ENCODE assay signal across 16 cellular contexts in genomic region chr5:114332493-114332892, GRCh38. TPM values are rescaled to one million over a fixed set of nuclear protein-coding genes. Genes with fewer than 3 reads are reported as not detected.
DNase-seq lines count a peak whose midpoint lies in the region; ATAC-seq and TF ChIP-seq lines count a peak whose summit lies in the region.
"Had no signal": no experiment of that assay in that cellular context is flagged by ENCODE, and none has a peak within 500 bp of the region (broad histone marks: within the 10 kb centered on the region; RNA-seq: fewer than 3 reads in every experiment).

No MANE protein-coding gene starts in this region.

- no peaks in the 10 kb centered on the region; the same call in 1 of the 2 replicates for H3K27me3 Mint-ChIP-seq in HFFc6 (ENCODE audit: insufficient read depth)
- H3K27me3 Mint-ChIP-seq: CD4-positive, CD25-positive, alpha-beta regulatory T cell; CD8-positive, alpha-beta memory T cell had no signal

- TF ChIP-seq POLR2A in testis (IDR thresholded peaks at IDR 0.05) = no peak

- ATAC-seq in mucosa of descending colon (peak; percentile 46), HG02970 (IDR thresholded peaks at IDR 0.05; ENCODE audit: low FRiP score, unreplicated experiment) (no peak)
- ATAC-seq: HepG2 had no signal

- H3K4me1 Mint-ChIP-seq in HFFc6 (ENCODE audit: low read depth) = peaks cover 51% of the 10 kb centered on the region
- H3K4me1 Mint-ChIP-seq: CD4-positive, CD25-positive, alpha-beta regulatory T cell; CD8-positive, alpha-beta memory T cell had no signal

- peaks cover 9% of the 10 kb centered on the region for H3K36me3 Mint-ChIP-seq in HFFc6 (ENCODE audit: low read depth)
- H3K36me3 Mint-ChIP-seq: CD4-positive, CD25-positive, alpha-beta regulatory T cell; CD8-positive, alpha-beta memory T cell had no signal

- TF ChIP-seq CTCF in HFFc6 (IDR thresholded peaks at IDR 0.05) = no peak
- no peak for TF ChIP-seq CTCF in mucosa of descending colon (IDR thresholded peaks at IDR 0.05)
- TF ChIP-seq CTCF in testis (IDR thresholded peaks at IDR 0.05) = no peak

- peak overlapping the region; percentile 6; the same call in 1 of the 2 replicates for H3K4me3 Mint-ChIP-seq in HFFc6
- H3K4me3 Mint-ChIP-seq: CD4-positive, CD25-positive, alpha-beta regulatory T cell; CD8-positive, alpha-beta memory T cell had no signal

- H3K36me3 ChIP-seq in SJSA1 = no peaks in the 10 kb centered on the region
- H3K36me3 ChIP-seq in mucosa of descending colon (ENCODE audit: low read depth) = no peaks in the 10 kb centered on the region
- H3K36me3 ChIP-seq in testis (ENCODE audit: low read depth, missing control alignments) = no peaks in the 10 kb centered on the region
- H3K36me3 ChIP-seq: BE2C, HAP-1 had no signal

- no peaks in the 10 kb centered on the region for H3K9me3 Mint-ChIP-seq in HFFc6
- H3K9me3 Mint-ChIP-seq: CD8-positive, alpha-beta memory T cell had no signal

- intact Hi-C loops in mucosa of descending colon (cut with DNase I, micrococcal nuclease) = no loop called here
- intact Hi-C loops in testis (cut with DNase I; ENCODE audit: low total_unique reads) = no loop called here

- H3K4me3 ChIP-seq in SJSA1 = no peak overlapping the region
- no peak overlapping the region for H3K4me3 ChIP-seq in mucosa of descending colon
- no peak overlapping the region for H3K4me3 ChIP-seq in testis
- H3K4me3 ChIP-seq: HAP-1 had no signal

- peak overlapping the region; percentile 12; the same call in 1 of the 2 replicates for H3K27ac Mint-ChIP-seq in HFFc6
- H3K27ac Mint-ChIP-seq: CD4-positive, CD25-positive, alpha-beta regulatory T cell; CD8-positive, alpha-beta memory T cell had no signal

- DNase-seq in HFFc6 (no peak), SJSA1 (ENCODE audit: low read depth in 1 of 2, low spot score in 2 of 2) (no peak), mucosa of descending colon (no peak), testis (no peak)
- no peak for DNase-seq in stimulated activated CD4-positive, alpha-beta T cell treated with anti-CD3 and anti-CD28 coated beads, Interleukin-2, amount 100 ng/mL, for 48 hours
- DNase-seq: ACHN; BE2C; C1 segment of cervical spinal cord; CD4-positive, CD25-positive, alpha-beta regulatory T cell; CD8-positive, alpha-beta memory T cell; COR-L47; DMS 273 treated with DMSO at 0.1 percent for 48 hours; DMS53 had no signal

- H3K27ac ChIP-seq in SJSA1 = peak overlapping the region; percentile 4; the same call in 1 of the 2 replicates
- no peak overlapping the region for H3K27ac ChIP-seq in testis

- no peaks in the 10 kb centered on the region for H3K9me3 ChIP-seq in SJSA1 (replicated peaks)
- H3K9me3 ChIP-seq in mucosa of descending colon = no peaks in the 10 kb centered on the region
- H3K9me3 ChIP-seq in testis = no peaks in the 10 kb centered on the region
- H3K9me3 ChIP-seq: BE2C, HAP-1 had no signal

- H3K27me3 ChIP-seq in SJSA1 (replicated peaks) (no peaks in the 10 kb centered on the region), testis (no peaks in the 10 kb centered on the region)
- H3K27me3 ChIP-seq: BE2C had no signal

- H3K4me1 ChIP-seq in SJSA1 (replicated peaks) (peaks cover 31% of the 10 kb centered on the region), mucosa of descending colon (ENCODE audit: low read depth) (no peaks in the 10 kb centered on the region), testis (no peaks in the 10 kb centered on the region)
- H3K4me1 ChIP-seq: BE2C, HAP-1 had no signal

RNA-seq across cellular contexts. Expression of gene KCNN2, which starts 29.4 kb away (rescaled TPM):
- total RNA-seq in HFFc6 (2021; fragmentation: NEBNext Ultra II Directional; extraction: Animal tissue kit (Norgen Biotek cat#: 25700)) = 10 to 100 TPM; 13.9 to 51.6 (median 47.0) TPM
- 0.61 TPM in 1 of 2 replicates, not detected in the other for total RNA-seq in SJSA1 (2014; rRNA removed; shearing (Covaris generic))
- 1 to 10 TPM in 1 of 3 donors, under 1 TPM in 2; 0.48 to 3.5 (median 0.96) TPM for total RNA-seq in mucosa of descending colon
- 1 to 10 TPM; 7.3 to 9.7 TPM for total RNA-seq in testis
- polyA plus RNA-seq in testis (ENCODE audit: insufficient read depth, low read depth, low replicate concordance) = 2.7 TPM
- total RNA-seq: CD4-positive, CD25-positive, alpha-beta regulatory T cell; CD8-positive, alpha-beta memory T cell; HepG2 had no signal
- polyA plus RNA-seq: CD4-positive, CD25-positive, alpha-beta regulatory T cell; CD8-positive, alpha-beta memory T cell; HepG2 had no signal
